Comparison of ENCODE assay signal across 8 cellular contexts in genomic region chr1:778451-779278, GRCh38.
DNase-seq lines count a peak whose midpoint lies in the region; ATAC-seq and TF ChIP-seq lines count a peak whose summit lies in the region.
"Not testable (repeated sequence)": the region's sequence is repeated elsewhere in the genome, so short reads cannot be mapped to it uniquely, and the experiment has no call there.

No MANE protein-coding gene starts in this region.

- peak overlapping the region; percentile 96 for H3K4me3 Mint-ChIP-seq in chondrocyte (ENCODE audit: unreplicated experiment)

- not testable (repeated sequence) for H3K4me1 ChIP-seq in IMR-90 (ENCODE audit: control insufficient read depth, insufficient read depth, low read length); tibial artery

- H4K8ac ChIP-seq in IMR-90 (ENCODE audit: low read depth in 2 of 2, low read length in 2 of 2) = peak overlapping the region in 1 of 2 experiments; percentile 82; a peak in 2 of 4 replicates

- H3K23ac ChIP-seq in IMR-90 (ENCODE audit: low read depth, low read length) = not testable (repeated sequence)

- peak overlapping the region; percentile 94 for H3K4ac ChIP-seq in IMR-90 (ENCODE audit: low read depth, low read length)

- 0 out of 2 replicates have a peak overlapping the region, but pooled peaks have one; percentile 44 for H4K91ac ChIP-seq in IMR-90 (ENCODE audit: insufficient read depth, low read depth, low read length)

- 1% methylated on average over 17 of the region's 65 CpGs; no CpG with 5 or more reads in 1 of the 2 experiments for WGBS in IMR-90 (ENCODE audit: extremely low coverage in 2 of 2, insufficient read length in 1 of 2), 2 experiments

- TF ChIP-seq CTCF in GM12872 (IDR thresholded peaks at IDR 0.05; ENCODE audit: insufficient read depth, low read depth, low read length) (peak; percentile 20; the same call in 1 of the 3 replicates), IMR-90 (conservative IDR thresholded peaks at IDR 0.05; ENCODE audit: low read depth, low read length) (peak; percentile 32; the same call in 1 of the 2 replicates), chondrocyte (IDR thresholded peaks at IDR 0.05) (peak; percentile 65), tibial artery (IDR thresholded peaks at IDR 0.05) (peak; percentile 29 to 63)

- H3K4me2 ChIP-seq in IMR-90 (ENCODE audit: low read depth, low read length) = peak overlapping the region; percentile 61

- H3K79me1 ChIP-seq in IMR-90 (ENCODE audit: low read depth in 1 of 2, low read length in 2 of 2) = not testable (repeated sequence)

- H3K27me3 Mint-ChIP-seq in chondrocyte (ENCODE audit: low read depth) = not testable (repeated sequence)

- H3K27me3 ChIP-seq in H7 (ENCODE audit: control insufficient read depth, insufficient read depth, low read length); IMR-90 (ENCODE audit: control insufficient read depth, insufficient read depth, low read length); tibial artery: not testable (repeated sequence)

- H3K18ac ChIP-seq in IMR-90 (ENCODE audit: low read depth, low read length) = not testable (repeated sequence)

- TF ChIP-seq RAD21 in IMR-90 (IDR thresholded peaks at IDR 0.05; ENCODE audit: low read length) = peak; percentile 39

- not testable (repeated sequence) for H2BK20ac ChIP-seq in IMR-90 (ENCODE audit: low read depth, low read length)

- peak overlapping the region; percentile 24 for H2BK5ac ChIP-seq in IMR-90 (ENCODE audit: low read depth, low read length, poor library complexity, severe bottlenecking)

- intact Hi-C loops in IMR-90 (cut with micrococcal nuclease); tibial artery (cut with DNase I; ENCODE audit: low total_unique reads): not testable (repeated sequence)

- peak overlapping the region; percentile 32; the same call in 1 of the 2 replicates for H3K56ac ChIP-seq in IMR-90 (ENCODE audit: extremely low read depth, insufficient read depth, low read length)

- POLR2A ChIA-PET in IMR-90 (lab: Charles Lee; ENCODE audit: unreplicated experiment) = not testable (repeated sequence)

- H2AFZ ChIP-seq in IMR-90 (replicated peaks; ENCODE audit: low read length, poor library complexity) = peak overlapping the region; percentile 85

- H2BK120ac ChIP-seq in IMR-90 (ENCODE audit: low read depth, low read length) = not testable (repeated sequence)

- H4K5ac ChIP-seq in IMR-90 (ENCODE audit: low read depth, low read length) = peak overlapping the region; percentile 21; the same call in 1 of the 2 replicates

- DNase-seq in H7 (peak; percentile 98), IMR-90 (peak; percentile 99), chondrocyte (ENCODE audit: low spot score) (peak; percentile 99), renal cortical epithelial cell (ENCODE audit: low read depth) (peak; percentile 95), tibial artery (peak; percentile 99 to 100)
- peak; percentile 97 to 98 for DNase-seq in activated CD4-positive, alpha-beta T cell treated with anti-CD3 and anti-CD28 coated beads, Interleukin-2, amount 50 U/mL, for 24 hours (ENCODE audit: low read depth in 1 of 2, low spot score in 1 of 2)

- H2AK5ac ChIP-seq in IMR-90 (ENCODE audit: low read depth, low read length) = not testable (repeated sequence)

- ATAC-seq in IMR-90 (ENCODE audit: low read depth) = peak; percentile 100

- not testable (repeated sequence) for H4K20me1 ChIP-seq in IMR-90 (ENCODE audit: insufficient read depth, low read length)

- peak overlapping the region; percentile 67 for H3K4me3 ChIP-seq in H7 (ENCODE audit: insufficient read depth, low read depth, low read length)
- H3K4me3 ChIP-seq in IMR-90 (ENCODE audit: insufficient read depth, low read depth, low read length) = peak overlapping the region; percentile 77
- peak overlapping the region; percentile 55 for H3K4me3 ChIP-seq in iPS-18c (ENCODE audit: insufficient read depth, low read depth, low read length)
- H3K4me3 ChIP-seq in tibial artery = peak overlapping the region; percentile 67 to 69

- TF ChIP-seq POLR2A in IMR-90 (IDR thresholded peaks at IDR 0.05; ENCODE audit: low read depth, low read length) = peak; percentile 92

- H2BK15ac ChIP-seq in IMR-90 (ENCODE audit: low read depth, low read length) = not testable (repeated sequence)

- not testable (repeated sequence) for H3K36me3 ChIP-seq in H7 (replicated peaks; ENCODE audit: control insufficient read depth, insufficient read depth, low read length); IMR-90 (ENCODE audit: control insufficient read depth, insufficient read depth, low read length); tibial artery

- in situ Hi-C loops in IMR-90 (cut with MboI; ENCODE audit: low sequenced_read_pairs) = not testable (repeated sequence)

- peak overlapping the region; percentile 63 for H3K9ac ChIP-seq in IMR-90 (ENCODE audit: low read depth, low read length)

- H3K36me3 Mint-ChIP-seq in chondrocyte (ENCODE audit: low read depth) = not testable (repeated sequence)

- not testable (repeated sequence) for H3K9me3 ChIP-seq in IMR-90 (ENCODE audit: control insufficient read depth, insufficient read depth, low read length); iPS-18c (ENCODE audit: control insufficient read depth, insufficient read depth, low read length); tibial artery

- dilution Hi-C loops in IMR-90 (cut with HindIII; ENCODE audit: low sequenced_read_pairs, unreplicated experiment) = not testable (repeated sequence)

- H3K14ac ChIP-seq in IMR-90 (replicated peaks; ENCODE audit: low read depth, low read length) = peak overlapping the region; percentile 93

- H3K27ac ChIP-seq in IMR-90 (ENCODE audit: insufficient read depth, low read length) (peak overlapping the region; percentile 58), tibial artery (peak overlapping the region; percentile 88 to 89)

- BruUV-seq in IMR-90 (replicated peaks; lab: Mats Ljungman, UMichigan) = TSS peak; percentile 34

- H2AK9ac ChIP-seq in IMR-90 (replicated peaks; ENCODE audit: low read depth, low read length, poor library complexity) = peak overlapping the region; percentile 7

- H3K4me1 Mint-ChIP-seq in chondrocyte (ENCODE audit: low read depth) = not testable (repeated sequence)

- not testable (repeated sequence) for H3K9me3 Mint-ChIP-seq in chondrocyte (ENCODE audit: low read depth)

- H3K27ac Mint-ChIP-seq in chondrocyte (ENCODE audit: unreplicated experiment) = peak overlapping the region; percentile 99

- H3K9me1 ChIP-seq in IMR-90 (ENCODE audit: insufficient read depth, low read length) = not testable (repeated sequence)

- CTCF ChIA-PET in IMR-90 (lab: Yijun Ruan, JAX) = not testable (repeated sequence)

TF ChIP-seq in IMR-90, 13 proteins besides CTCF, POLR2A, EP300 and RAD21:
- peak; percentile 25; the same call in 1 of the 2 replicates for TF ChIP-seq FOS (IDR thresholded peaks at IDR 0.05; ENCODE audit: low read depth, low read length)
- TF ChIP-seq SMC3 (IDR thresholded peaks at IDR 0.05; ENCODE audit: low read depth, low read length) = peak; percentile 28; the same call in 1 of the 2 replicates
- peak; percentile 23; the same call in 1 of the 2 replicates for TF ChIP-seq NFE2L2 (IDR thresholded peaks at IDR 0.05; ENCODE audit: low read depth, low read length)
- peak; percentile 84; the same call in 1 of the 2 replicates for TF ChIP-seq MAZ (IDR thresholded peaks at IDR 0.05; ENCODE audit: borderline replicate concordance, low read depth, low read length)
- TF ChIP-seq MAFK (IDR thresholded peaks at IDR 0.05; ENCODE audit: low read depth, low read length) = peak; percentile 90
- TF ChIP-seq, protein P1, sequence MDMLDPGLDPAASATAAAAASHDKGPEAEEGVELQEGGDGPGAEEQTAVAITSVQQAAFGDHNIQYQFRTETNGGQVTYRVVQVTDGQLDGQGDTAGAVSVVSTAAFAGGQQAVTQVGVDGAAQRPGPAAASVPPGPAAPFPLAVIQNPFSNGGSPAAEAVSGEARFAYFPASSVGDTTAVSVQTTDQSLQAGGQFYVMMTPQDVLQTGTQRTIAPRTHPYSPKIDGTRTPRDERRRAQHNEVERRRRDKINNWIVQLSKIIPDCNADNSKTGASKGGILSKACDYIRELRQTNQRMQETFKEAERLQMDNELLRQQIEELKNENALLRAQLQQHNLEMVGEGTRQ (IDR thresholded peaks at IDR 0.05; ENCODE audit: low read depth, low read length) = peak; percentile 37; the same call in 1 of the 2 replicates
- TF ChIP-seq MXI1 (IDR thresholded peaks at IDR 0.05; ENCODE audit: borderline replicate concordance, low read depth, low read length) = peak; percentile 53; the same call in 1 of the 2 replicates

Comparison
In these comparisons a context has a peak if more than half of its experiments do, and no peak if none do; other contexts are left out.
1. Peak in every context shown above with its lines: DNase-seq, ATAC-seq, H3K4me3 ChIP-seq and H3K27ac ChIP-seq.